In genomic region chr12:113781415-113782198, GRCh38 we compare ENCODE assay signal across 1 cellular context.
TF ChIP-seq lines count a peak whose summit lies in the region.

No MANE protein-coding gene starts in this region.

TF ChIP-seq in K562, 482 proteins besides CTCF, POLR2A, EP300 and RAD21 (continued from another document and continues in another):
- TF ChIP-seq IRF9 (tag; IDR thresholded peaks at IDR 0.05) = no peak
- no peak for TF ChIP-seq MXD1 (CRISPR knock-in tag; IDR thresholded peaks at IDR 0.05; ENCODE audit: borderline replicate concordance, poor library complexity, severe bottlenecking)
- TF ChIP-seq SMARCA4 (IDR thresholded peaks at IDR 0.05) = no peak; the same call in 1 of the 2 replicates
- no peak for TF ChIP-seq ZBED1 (IDR thresholded peaks at IDR 0.05)
- no peak for TF ChIP-seq ZNF76 (CRISPR knock-in tag; IDR thresholded peaks at IDR 0.05; ENCODE audit: borderline replicate concordance)
- no peak for TF ChIP-seq MAZ (CRISPR knock-in tag; conservative IDR thresholded peaks at IDR 0.05 in 1 of 2, IDR thresholded peaks at IDR 0.05 in 1 of 2)
- TF ChIP-seq KAT7 (CRISPR knock-in tag; IDR thresholded peaks at IDR 0.05; ENCODE audit: borderline replicate concordance) = no peak
- no peak for TF ChIP-seq GTF2B (IDR thresholded peaks at IDR 0.05; ENCODE audit: extremely low read depth, insufficient read length)
- TF ChIP-seq CTCFL (IDR thresholded peaks at IDR 0.05; ENCODE audit: borderline replicate concordance, insufficient read depth, low read depth, low read length, poor library complexity, severe bottlenecking) = no peak
- peak in 1 of 3 experiments; percentile 35 for TF ChIP-seq YY1 (IDR thresholded peaks at IDR 0.05; ENCODE audit: borderline replicate concordance in 1 of 3, control insufficient read depth in 1 of 3, extremely low read depth in 1 of 3, insufficient read depth in 3 of 3, insufficient read length in 1 of 3, insufficient replicate concordance in 2 of 3, low read depth in 1 of 3, low read length in 2 of 3)
- TF ChIP-seq GATAD2B (IDR thresholded peaks at IDR 0.05; ENCODE audit: borderline replicate concordance) = no peak
- no peak for TF ChIP-seq HDAC3 (IDR thresholded peaks at IDR 0.05; ENCODE audit: borderline replicate concordance, partially characterized antibody)
- no peak for TF ChIP-seq HDGF (IDR thresholded peaks at IDR 0.05)
- no peak for TF ChIP-seq USF1 (CRISPR knock-in tag; IDR thresholded peaks at IDR 0.05)
- no peak for TF ChIP-seq FOXA3 (CRISPR knock-in tag; conservative IDR thresholded peaks at IDR 0.05 in 1 of 2, IDR thresholded peaks at IDR 0.05 in 1 of 2)
- no peak for TF ChIP-seq IFI16 (CRISPR knock-in tag; IDR thresholded peaks at IDR 0.05)
- TF ChIP-seq SP2 (IDR thresholded peaks at IDR 0.05; ENCODE audit: extremely low read depth, low read depth, low read length, poor library complexity, severe bottlenecking) = no peak
- no peak for TF ChIP-seq ARID3B (CRISPR knock-in tag; IDR thresholded peaks at IDR 0.05; ENCODE audit: borderline replicate concordance)
- no peak for TF ChIP-seq ZNF318 (IDR thresholded peaks at IDR 0.05; ENCODE audit: borderline replicate concordance in 1 of 2, low read depth in 1 of 2)
- TF ChIP-seq ATF1 (CRISPR knock-in tag; IDR thresholded peaks at IDR 0.05) = no peak
- TF ChIP-seq ATF1 (tag; IDR thresholded peaks at IDR 0.05) = no peak
- no peak for TF ChIP-seq CHCHD3 (CRISPR knock-in tag; IDR thresholded peaks at IDR 0.05)
- TF ChIP-seq POLR2G (IDR thresholded peaks at IDR 0.05; ENCODE audit: low read depth, low read length) = no peak
- TF ChIP-seq SP1 (CRISPR knock-in tag; IDR thresholded peaks at IDR 0.05) = no peak
- no peak for TF ChIP-seq ZNF740 (CRISPR knock-in tag; IDR thresholded peaks at IDR 0.05)
- TF ChIP-seq ZNF740 (tag; IDR thresholded peaks at IDR 0.05) = no peak
- no peak for TF ChIP-seq HNRNPH1 (optimal IDR thresholded peaks at IDR 0.05; ENCODE audit: low read depth, low read length)
- TF ChIP-seq ZNF518B (CRISPR knock-in tag; IDR thresholded peaks at IDR 0.05) = no peak
- no peak for TF ChIP-seq BRCA1 (IDR thresholded peaks at IDR 0.05)
- TF ChIP-seq BRCA1 (CRISPR knock-in tag; IDR thresholded peaks at IDR 0.05) = no peak
- TF ChIP-seq FOSL1 (tag; conservative IDR thresholded peaks at IDR 0.05) = peak; percentile 83
- no peak for TF ChIP-seq MCM5 (IDR thresholded peaks at IDR 0.05; ENCODE audit: low read depth)
- peak; percentile 96 for TF ChIP-seq ZNF23 (CRISPR knock-in tag; IDR thresholded peaks at IDR 0.05)
- no peak for TF ChIP-seq RBM17 (IDR thresholded peaks at IDR 0.05; ENCODE audit: borderline replicate concordance, low read depth, low read length)
- no peak for TF ChIP-seq MIER1 (IDR thresholded peaks at IDR 0.05; ENCODE audit: low read depth)
- no peak for TF ChIP-seq TARDBP (IDR thresholded peaks at IDR 0.05)
- TF ChIP-seq SOX6 (IDR thresholded peaks at IDR 0.05) = no peak
- no peak for TF ChIP-seq ZFP1 (CRISPR knock-in tag; IDR thresholded peaks at IDR 0.05)
- no peak for TF ChIP-seq RBM25 (IDR thresholded peaks at IDR 0.05; ENCODE audit: low read depth, low read length, severe bottlenecking)
- no peak for TF ChIP-seq ZBTB34 (CRISPR knock-in tag; IDR thresholded peaks at IDR 0.05)
- TF ChIP-seq CCAR2 (IDR thresholded peaks at IDR 0.05; ENCODE audit: low read depth, low read length) = no peak
- TF ChIP-seq FOXK2 (conservative IDR thresholded peaks at IDR 0.05 in 1 of 2, IDR thresholded peaks at IDR 0.05 in 1 of 2; ENCODE audit: low read depth in 2 of 2) = peak; percentile 36 to 39; a peak in 1 of 4 replicates
- no peak for TF ChIP-seq ZKSCAN1 (IDR thresholded peaks at IDR 0.05; ENCODE audit: low read depth, low read length)
